In genomic region chr20:14337400-14338171, GRCh38 we compare ENCODE assay signal across 8 cellular contexts. TPM values are rescaled to one million over a fixed set of nuclear protein-coding genes. Genes with fewer than 3 reads are reported as not detected.
A peak's percentile ranks its signal among the peaks of the same experiment; 100 is the strongest.
DNase-seq lines count a peak whose midpoint lies in the region; ATAC-seq, FAIRE-seq and TF ChIP-seq lines count a peak whose summit lies in the region.

Gene FLRT3 (minus strand): TSS chr20:14337612. CDS start chr20:14327506, 10,106 bp downstream.

- no peaks in the 10 kb centered on the region for H3K36me3 ChIP-seq in endothelial cell of umbilical vein (ENCODE audit: control insufficient read depth in 2 of 2, extremely low read depth in 1 of 2, insufficient read depth in 2 of 2, low read length in 2 of 2)
- no peaks in the 10 kb centered on the region for H3K36me3 ChIP-seq in lung (ENCODE audit: control insufficient read depth in 2 of 2, insufficient read depth in 2 of 2, low read length in 2 of 2)
- no peaks in the 10 kb centered on the region for H3K36me3 ChIP-seq in thymus (ENCODE audit: control insufficient read depth, insufficient read depth)

- H3K79me2 ChIP-seq in endothelial cell of umbilical vein (ENCODE audit: control insufficient read depth, insufficient read depth, low read length), result no peaks in the 10 kb centered on the region

- H3K4me2 ChIP-seq in endothelial cell of umbilical vein (ENCODE audit: insufficient read depth, low read length), result peak within 1 kb of the TSS; percentile 94

- H3K4me1 ChIP-seq in endothelial cell of umbilical vein (ENCODE audit: control insufficient read depth, extremely low read depth, insufficient read depth, low read length), result peaks cover 5% of the 10 kb centered on the region
- H3K4me1 ChIP-seq in lung (ENCODE audit: control insufficient read depth in 2 of 2, insufficient read depth in 2 of 2, low read length in 2 of 2), result peaks cover 0 to 2% of the 10 kb centered on the region in 2 donors
- no peaks in the 10 kb centered on the region for H3K4me1 ChIP-seq in thymus (ENCODE audit: control insufficient read depth, insufficient read depth, low read length)

- H3K27me3 ChIP-seq in endothelial cell of umbilical vein (ENCODE audit: control insufficient read depth in 2 of 2, insufficient read depth in 2 of 2, low read length in 2 of 2) (peaks cover 0 to 2% of the 10 kb centered on the region in 2 experiments), lung (ENCODE audit: control insufficient read depth, insufficient read depth) (no peaks in the 10 kb centered on the region), thymus (ENCODE audit: control insufficient read depth, insufficient read depth) (no peaks in the 10 kb centered on the region)

- peak within 1 kb of the TSS; percentile 15 for H3K27ac ChIP-seq in endothelial cell of umbilical vein (ENCODE audit: insufficient read depth, low read depth, low read length)
- H3K27ac ChIP-seq in lung (ENCODE audit: low read depth in 1 of 2, low read length in 1 of 2), result peak within 1 kb of the TSS in 1 of 2 donors; percentile 90
- H3K27ac ChIP-seq in thymus (ENCODE audit: low read depth), result peak within 1 kb of the TSS; percentile 20

- H4K20me1 ChIP-seq in endothelial cell of umbilical vein (replicated peaks; ENCODE audit: control insufficient read depth, extremely low read depth, insufficient read depth, low read length), result no peaks in the 10 kb centered on the region

- H3K9me3 ChIP-seq in endothelial cell of umbilical vein (replicated peaks; ENCODE audit: control insufficient read depth, insufficient read depth, low read length) (no peaks in the 10 kb centered on the region), lung (ENCODE audit: control insufficient read depth in 2 of 2, insufficient read depth in 1 of 2, low read length in 1 of 2) (no peaks in the 10 kb centered on the region), thymus (ENCODE audit: control insufficient read depth) (no peaks in the 10 kb centered on the region)

- POLR2A ChIA-PET in endothelial cell of umbilical vein (lab: Charles Lee), result interaction anchor here (0.8 to 0.9 kb wide), 2 partner anchors 160 to 1317 kb away, joined by 3 read pairs; no protein-coding TSS in a partner anchor

- BruUV-seq in endothelial cell of umbilical vein (replicated peaks; lab: Mats Ljungman, UMichigan), result no TSS peak

- TF ChIP-seq POLR2A in endothelial cell of umbilical vein (IDR thresholded peaks at IDR 0.05; ENCODE audit: low read depth, low read length), result no peak

- peak; percentile 97 for FAIRE-seq in endothelial cell of umbilical vein (lab: Jason Lieb, UNC)

- peak; percentile 97 for ATAC-seq in HG02678 (IDR thresholded peaks at IDR 0.05; ENCODE audit: unreplicated experiment)
- ATAC-seq in lung (ENCODE audit: insufficient read depth, low FRiP score), result peak; percentile 89

- H3K9ac ChIP-seq in endothelial cell of umbilical vein (replicated peaks; ENCODE audit: extremely low read depth, insufficient read depth, low read length), result peak within 1 kb of the TSS; percentile 67

- WGBS in lung, 2 donors, result 25 to 29% methylated on average over 12 of the region's 12 CpGs
- 30% methylated on average over 12 of the region's 12 CpGs for WGBS in thymus

- no peaks in the 10 kb centered on the region for H3K9me1 ChIP-seq in endothelial cell of umbilical vein (replicated peaks; ENCODE audit: control insufficient read depth, extremely low read depth, insufficient read depth, low read length)

- H3K4me3 ChIP-seq in endothelial cell of umbilical vein (replicated peaks in 1 of 3; ENCODE audit: insufficient read depth in 1 of 3, low read depth in 1 of 3, low read length in 3 of 3) (peak within 1 kb of the TSS; percentile 30 to 65 (median 39)), lung (peak within 1 kb of the TSS; percentile 49), thymus (ENCODE audit: low read length) (peak within 1 kb of the TSS; percentile 16)

- dilution Hi-C loops in endothelial cell of umbilical vein (cut with MboI; ENCODE audit: extremely low pct_ligation_motif_present, low sequenced_read_pairs), result no loop called here

- CTCF ChIA-PET in endothelial cell of umbilical vein (lab: Charles Lee), result interaction anchor here (0.5 to 4.9 kb wide), 66 partner anchors 10 to 1593 kb away, joined by 3 to 145 read pairs (median 4); no protein-coding TSS in a partner anchor

- peak within 1 kb of the TSS; percentile 96 for H2AFZ ChIP-seq in endothelial cell of umbilical vein (ENCODE audit: low read depth, low read length)

- TF ChIP-seq CTCF in endothelial cell of umbilical vein (IDR thresholded peaks at IDR 0.05; ENCODE audit: extremely low read depth in 1 of 2, insufficient read depth in 1 of 2, low read depth in 1 of 2, low read length in 2 of 2), result peak; percentile 74 to 88
- peak; percentile 32 for TF ChIP-seq CTCF in lung (IDR thresholded peaks at IDR 0.05; ENCODE audit: control extremely low read depth, extremely low read depth)

- intact Hi-C loops in endothelial cell of umbilical vein (cut with micrococcal nuclease), result loop anchor here (1.0 to 10.0 kb wide), 5 partner anchors 255 to 1597 kb away; no protein-coding TSS in a partner anchor

- peak; percentile 9 for DNase-seq in stimulated activated CD4-positive, alpha-beta T cell treated with anti-CD3 and anti-CD28 coated beads, Interleukin-15, amount 100 ng/mL, for 24 hours
- DNase-seq in stimulated activated CD4-positive, alpha-beta T cell treated with anti-CD3 and anti-CD28 coated beads, Interleukin-1b, Interleukin-23, amount 100 ng/mL, for 48 hours, result no peak
- DNase-seq in MV-4-11 (lab: John Stamatoyannopoulos, UW) (peak; percentile 70), SIG-M5 (lab: John Stamatoyannopoulos, UW) (peak; percentile 5), endothelial cell of umbilical vein (ENCODE audit: low read depth, low spot score) (peak; percentile 95), lung (ENCODE audit: low spot score) (peak; percentile 88)

TF ChIP-seq in endothelial cell of umbilical vein, 7 proteins besides CTCF, POLR2A, EP300 and RAD21:
- TF ChIP-seq JUN (IDR thresholded peaks at IDR 0.05; ENCODE audit: borderline replicate concordance, insufficient read depth, insufficient read length, low read depth) (peak; percentile 67), EZH2 (IDR thresholded peaks at IDR 0.05; ENCODE audit: borderline replicate concordance, low read depth, low read length, severe bottlenecking) (no peak)
TF ChIP-seq in endothelial cell of umbilical vein: peak in this region for 1.

RNA-seq across cellular contexts. Expression of gene FLRT3, which starts in this region (rescaled TPM):
- total RNA-seq in endothelial cell of umbilical vein (0.09 and 0.13 TPM in 2 replicates), lung (100 to 1,000 TPM in 1 of 2 donors, 10 to 100 TPM in 1; 56.9 to 144 TPM)
- polyA plus RNA-seq in endothelial cell of umbilical vein (0.06 and 0.08 TPM in 2 replicates), lung (10 to 100 TPM; 23.5 to 40.8 TPM), thymus (7.5 TPM)
- 0.06 and 0.07 TPM in 2 replicates for polyA plus RNA-seq in endothelial cell of umbilical vein (2011; cell fraction: cytosol; rRNA removed)
- 0.11 and 0.20 TPM in 2 replicates for polyA plus RNA-seq in endothelial cell of umbilical vein (2011; cell fraction: nucleus; rRNA removed)
- polyA plus RNA-seq in endothelial cell of umbilical vein (2012), result 0.14 and 0.48 TPM in 2 replicates
- polyA minus RNA-seq in endothelial cell of umbilical vein, result 0.12 TPM in 1 of 2 replicates, not detected in the other
- polyA minus RNA-seq in endothelial cell of umbilical vein (2011; cell fraction: cytosol; rRNA and poly(A)+ RNA removed), result 0.51 TPM
- 0.10 and 0.29 TPM in 2 replicates for polyA minus RNA-seq in endothelial cell of umbilical vein (2011; cell fraction: nucleus; rRNA and poly(A)+ RNA removed)

Comparison
In these comparisons a context has a peak if more than half of its experiments do, and no peak if none do; other contexts are left out.
1. RNA of gene FLRT3 (total RNA-seq): 56.9 to 144 TPM in lung; 0.09 to 0.13 TPM in endothelial cell of umbilical vein; every median in the first group is over 10 times any median in the second.
2. Peak in DNase-seq, H3K4me3 ChIP-seq, H3K27ac ChIP-seq, H3K9ac ChIP-seq and H3K4me2 ChIP-seq in endothelial cell of umbilical vein; RNA of the gene not detected or under 1 TPM.
3. Peak in every context shown above with its lines, with median percentiles within 50 percentile points of each other: H3K4me3 ChIP-seq.